In genomic region chr17:4578349-4578748, GRCh38 we compare ENCODE assay signal across 4 cellular contexts. TPM values are rescaled to one million over a fixed set of nuclear protein-coding genes. Genes with fewer than 3 reads are reported as not detected.
"Had no signal": no experiment of that assay in that cellular context is flagged by ENCODE, and none has a peak within 500 bp of the region (broad histone marks: within the 10 kb centered on the region; RNA-seq: fewer than 3 reads in every experiment).

No MANE protein-coding gene starts in this region.

RNA-seq across cellular contexts. Expression of gene GGT6, which starts 18.0 kb away (rescaled TPM):
- total RNA-seq: subcutaneous adipose tissue, temporal lobe, thoracic aorta, tibial nerve had no signal
